Comparison of ENCODE assay signal across 24 cellular contexts in the genomic region with DNA sequence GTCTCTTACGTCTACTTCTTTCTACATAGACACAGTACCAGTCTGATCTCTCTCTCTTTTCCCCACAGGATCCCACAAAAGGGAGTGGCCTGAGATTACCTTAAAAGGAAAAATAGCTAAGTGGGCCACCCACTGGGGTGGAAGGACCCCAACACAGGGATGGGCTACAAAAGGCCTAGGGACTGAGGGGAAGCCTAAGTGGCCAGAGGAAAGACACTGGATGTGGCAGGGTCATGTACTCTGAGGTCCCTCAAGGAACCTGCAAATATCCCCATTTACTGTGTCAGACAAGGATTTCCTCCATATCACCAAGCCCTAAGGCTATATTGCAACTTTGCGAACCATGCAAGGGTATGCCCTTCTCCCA.
"Had no signal": no experiment of that assay in that cellular context is flagged by ENCODE, and none has a peak within 500 bp of the region (broad histone marks: within the 10 kb centered on the region; RNA-seq: fewer than 3 reads in every experiment).

No MANE protein-coding gene starts in this region.

- DNase-seq: activated CD4-positive, alpha-beta T cell treated with anti-CD3 and anti-CD28 coated beads, Interleukin-2, amount 50 U/mL, for 1 hour; activated CD4-positive, CD25-positive, alpha-beta regulatory T cell; activated CD8-positive, alpha-beta memory T cell treated with anti-CD3 and anti-CD28 coated beads, Interleukin-2, amount 50 U/mL, for 48 hours; activated effector memory CD4-positive, alpha-beta T cell treated with Interleukin-2 at 50 U/mL for 16 hours; activated naive CD4-positive, alpha-beta T cell treated with anti-CD3 and anti-CD28 coated beads, Interleukin-2, amount 10 ng/mL, durations not matched to agents 7 days and 5 days; activated T-cell treated with anti-CD3 and anti-CD28 coated beads, Interleukin-2, amount 50 U/mL, for 48 hours; cerebellar nuclear complex; cortex of kidney; heart left ventricle; lower lobe of right lung; midbrain; nucleus accumbens; sigmoid colon; spleen; stimulated activated CD4-positive, alpha-beta T cell treated with anti-CD3 and anti-CD28 coated beads, Interleukin-4, amount 100 ng/mL, for 4 hours; stimulated activated naive B cell treated with anti-CD40 and anti-IgM and Interleukin-4, amounts not matched to agents 10 μg/mL and 1 μg/mL and 100 μg/mL, for 72 hours; upper lobe of right lung had no signal

- FAIRE-seq: bronchial epithelial cell, islet of Langerhans, TTC549 had no signal

- H3K4me1 ChIP-seq: gastroesophageal sphincter, lower lobe of right lung, sigmoid colon, upper lobe of right lung had no signal

- H3K36me3 Mint-ChIP-seq: activated naive CD4-positive, alpha-beta T cell treated with anti-CD3 and anti-CD28 coated beads, Interleukin-2, amount 10 ng/mL, durations not matched to agents 7 days and 5 days had no signal

- H3K27me3 Mint-ChIP-seq: activated naive CD4-positive, alpha-beta T cell treated with anti-CD3 and anti-CD28 coated beads, Interleukin-2, amount 10 ng/mL, durations not matched to agents 7 days and 5 days; stimulated activated naive B cell treated with anti-CD40 and anti-IgM and Interleukin-4, amounts not matched to agents 10 μg/mL and 1 μg/mL and 100 μg/mL, for 72 hours had no signal

- H3K9me3 Mint-ChIP-seq: activated naive CD4-positive, alpha-beta T cell treated with anti-CD3 and anti-CD28 coated beads, Interleukin-2, amount 10 ng/mL, durations not matched to agents 7 days and 5 days; nephron had no signal

- H3K27ac Mint-ChIP-seq: activated naive CD4-positive, alpha-beta T cell treated with anti-CD3 and anti-CD28 coated beads, Interleukin-2, amount 10 ng/mL, durations not matched to agents 7 days and 5 days; stimulated activated naive B cell treated with anti-CD40 and anti-IgM and Interleukin-4, amounts not matched to agents 10 μg/mL and 1 μg/mL and 100 μg/mL, for 72 hours had no signal

- ATAC-seq: gastroesophageal sphincter; heart left ventricle; lower lobe of right lung; stimulated activated naive B cell treated with anti-CD40 and anti-IgM and Interleukin-4, amounts not matched to agents 10 μg/mL and 1 μg/mL and 100 μg/mL, for 72 hours; upper lobe of right lung had no signal

- H3K4me3 ChIP-seq: esophagus muscularis mucosa, gastroesophageal sphincter, heart left ventricle, lower lobe of right lung, sigmoid colon, spleen, thoracic aorta, upper lobe of right lung had no signal

- H3K27ac ChIP-seq: esophagus muscularis mucosa, gastroesophageal sphincter, heart left ventricle, lower lobe of right lung, sigmoid colon, spleen, thoracic aorta, upper lobe of right lung had no signal

- H3K9me3 ChIP-seq: esophagus muscularis mucosa, gastroesophageal sphincter, heart left ventricle, lower lobe of right lung, sigmoid colon, spleen, thoracic aorta, upper lobe of right lung had no signal

- H3K27me3 ChIP-seq: esophagus muscularis mucosa, gastroesophageal sphincter, heart left ventricle, sigmoid colon, spleen, upper lobe of right lung had no signal

- H3K4me3 Mint-ChIP-seq: activated naive CD4-positive, alpha-beta T cell treated with anti-CD3 and anti-CD28 coated beads, Interleukin-2, amount 10 ng/mL, durations not matched to agents 7 days and 5 days; nephron; stimulated activated naive B cell treated with anti-CD40 and anti-IgM and Interleukin-4, amounts not matched to agents 10 μg/mL and 1 μg/mL and 100 μg/mL, for 72 hours had no signal

- H3K36me3 ChIP-seq: esophagus muscularis mucosa, gastroesophageal sphincter, heart left ventricle, lower lobe of right lung, sigmoid colon, spleen, thoracic aorta, upper lobe of right lung had no signal
